8 cellular contexts compared by ENCODE assay signal in genomic region chr16:89922477-89922883, GRCh38. TPM values are rescaled to one million over a fixed set of nuclear protein-coding genes. Genes with fewer than 3 reads are reported as not detected.
DNase-seq lines count a peak whose midpoint lies in the region; ATAC-seq and TF ChIP-seq lines count a peak whose summit lies in the region.

No MANE protein-coding gene starts in this region.

- peak overlapping the region; percentile 60 for H3K4me3 Mint-ChIP-seq in activated T-cell treated with anti-CD3 and anti-CD28 coated beads, Interleukin-2, amount 50 U/mL, for 4 hours
- H3K4me3 Mint-ChIP-seq in nephron progenitor cell = peak overlapping the region; percentile 94

- H3K4me3 ChIP-seq in MG63 = peak overlapping the region; percentile 84

- no peaks in the 10 kb centered on the region for H3K36me3 Mint-ChIP-seq in activated T-cell treated with anti-CD3 and anti-CD28 coated beads, Interleukin-2, amount 50 U/mL, for 4 hours (ENCODE audit: insufficient read depth)
- no peaks in the 10 kb centered on the region for H3K36me3 Mint-ChIP-seq in nephron progenitor cell (ENCODE audit: low read depth)

- ATAC-seq in activated T-cell treated with anti-CD3 and anti-CD28 coated beads, Interleukin-2, amount 50 U/mL, for 4 hours = peak in 1 of 2 donors; percentile 8
- no peak for ATAC-seq in GM21529 (IDR thresholded peaks at IDR 0.05; ENCODE audit: unreplicated experiment)

- H3K27ac Mint-ChIP-seq in nephron progenitor cell = peak overlapping the region; percentile 97

- DNase-seq in GM03348 (ENCODE audit: low spot score) (peak; percentile 91), MG63 (peak; percentile 100), fibroblast of the conjunctiva (ENCODE audit: low read depth) (peak; percentile 84), nephron progenitor cell (peak; percentile 72), GM20000 (ENCODE audit: low spot score) (no peak), midbrain (lab: John Stamatoyannopoulos, UW) (no peak)
- peak; percentile 23 for DNase-seq in activated T-cell treated with anti-CD3 and anti-CD28 coated beads, Interleukin-2, amount 50 U/mL, for 4 hours

- peaks cover 13% of the 10 kb centered on the region for H3K36me3 ChIP-seq in MG63

- peaks cover 44% of the 10 kb centered on the region for H3K4me1 Mint-ChIP-seq in activated T-cell treated with anti-CD3 and anti-CD28 coated beads, Interleukin-2, amount 50 U/mL, for 4 hours (ENCODE audit: low read depth)
- H3K4me1 Mint-ChIP-seq in nephron progenitor cell = peaks cover 48% of the 10 kb centered on the region

- no peaks in the 10 kb centered on the region for H3K9me3 Mint-ChIP-seq in activated T-cell treated with anti-CD3 and anti-CD28 coated beads, Interleukin-2, amount 50 U/mL, for 4 hours
- H3K9me3 Mint-ChIP-seq in nephron progenitor cell = no peaks in the 10 kb centered on the region

- H3K27me3 Mint-ChIP-seq in activated T-cell treated with anti-CD3 and anti-CD28 coated beads, Interleukin-2, amount 50 U/mL, for 4 hours (ENCODE audit: low read depth) = peaks cover 38% of the 10 kb centered on the region
- H3K27me3 Mint-ChIP-seq in nephron progenitor cell (ENCODE audit: low read depth, poor library complexity) = no peaks in the 10 kb centered on the region

- TF ChIP-seq CTCF in nephron progenitor cell (IDR thresholded peaks at IDR 0.05) = no peak
- TF ChIP-seq CTCF in GM20000 (IDR thresholded peaks at IDR 0.05; ENCODE audit: extremely low read depth, missing control alignments) = no peak

- H3K27me3 ChIP-seq in MG63 = no peaks in the 10 kb centered on the region

- H3K9me3 ChIP-seq in MG63 = no peaks in the 10 kb centered on the region

RNA-seq across cellular contexts. Expression of gene TUBB3, which starts 0.7 kb away (rescaled TPM):
- total RNA-seq in MG63 (2014; rRNA removed; shearing (Covaris generic); ENCODE audit: low replicate concordance) = 803 and 1,289 TPM in 2 replicates
- under 1 TPM; 0.65 to 0.68 (median 0.66) TPM for total RNA-seq in activated T-cell treated with anti-CD3 and anti-CD28 coated beads, Interleukin-2, amount 50 U/mL, for 4 hours

RNA-seq across cellular contexts. Expression of gene MC1R, which starts 3.8 kb away (rescaled TPM):
- total RNA-seq in MG63 (2014; rRNA removed; shearing (Covaris generic); ENCODE audit: low replicate concordance) = 12.1 and 21.1 TPM in 2 replicates
- 1 to 10 TPM; 2.5 to 3.0 (median 2.6) TPM for total RNA-seq in activated T-cell treated with anti-CD3 and anti-CD28 coated beads, Interleukin-2, amount 50 U/mL, for 4 hours

RNA-seq across cellular contexts. Expression of gene DEF8, which starts 26.1 kb away (rescaled TPM):
- 357 and 571 TPM in 2 replicates for total RNA-seq in MG63 (2014; rRNA removed; shearing (Covaris generic); ENCODE audit: low replicate concordance)
- 10 to 100 TPM; 50.1 to 53.5 (median 50.3) TPM for total RNA-seq in activated T-cell treated with anti-CD3 and anti-CD28 coated beads, Interleukin-2, amount 50 U/mL, for 4 hours

RNA-seq across cellular contexts. Expression of gene TCF25, which starts 49.1 kb away (rescaled TPM):
- 53.2 and 71.3 TPM in 2 replicates for total RNA-seq in MG63 (2014; rRNA removed; shearing (Covaris generic); ENCODE audit: low replicate concordance)
- total RNA-seq in activated T-cell treated with anti-CD3 and anti-CD28 coated beads, Interleukin-2, amount 50 U/mL, for 4 hours = 100 to 1,000 TPM; 144 to 182 (median 164) TPM

Comparison
In these comparisons a context has a peak if more than half of its experiments do, and no peak if none do; other contexts are left out.
1. DNase-seq: peak in GM03348 (single experiment), MG63 (single experiment), activated T-cell treated with anti-CD3 and anti-CD28 coated beads, Interleukin-2, amount 50 U/mL, for 4 hours (single experiment), fibroblast of the conjunctiva (single experiment) and nephron progenitor cell (single experiment); none in GM20000 (single experiment) and midbrain (single experiment).
2. RNA of gene TUBB3, which starts 0.7 kb away (total RNA-seq): 803 to 1,289 TPM in MG63; 0.65 to 0.68 TPM in activated T-cell treated with anti-CD3 and anti-CD28 coated beads, Interleukin-2, amount 50 U/mL, for 4 hours; every median in the first group is over 100 times any median in the second.